Comparison of ENCODE assay signal across 19 cellular contexts in the genomic region with DNA sequence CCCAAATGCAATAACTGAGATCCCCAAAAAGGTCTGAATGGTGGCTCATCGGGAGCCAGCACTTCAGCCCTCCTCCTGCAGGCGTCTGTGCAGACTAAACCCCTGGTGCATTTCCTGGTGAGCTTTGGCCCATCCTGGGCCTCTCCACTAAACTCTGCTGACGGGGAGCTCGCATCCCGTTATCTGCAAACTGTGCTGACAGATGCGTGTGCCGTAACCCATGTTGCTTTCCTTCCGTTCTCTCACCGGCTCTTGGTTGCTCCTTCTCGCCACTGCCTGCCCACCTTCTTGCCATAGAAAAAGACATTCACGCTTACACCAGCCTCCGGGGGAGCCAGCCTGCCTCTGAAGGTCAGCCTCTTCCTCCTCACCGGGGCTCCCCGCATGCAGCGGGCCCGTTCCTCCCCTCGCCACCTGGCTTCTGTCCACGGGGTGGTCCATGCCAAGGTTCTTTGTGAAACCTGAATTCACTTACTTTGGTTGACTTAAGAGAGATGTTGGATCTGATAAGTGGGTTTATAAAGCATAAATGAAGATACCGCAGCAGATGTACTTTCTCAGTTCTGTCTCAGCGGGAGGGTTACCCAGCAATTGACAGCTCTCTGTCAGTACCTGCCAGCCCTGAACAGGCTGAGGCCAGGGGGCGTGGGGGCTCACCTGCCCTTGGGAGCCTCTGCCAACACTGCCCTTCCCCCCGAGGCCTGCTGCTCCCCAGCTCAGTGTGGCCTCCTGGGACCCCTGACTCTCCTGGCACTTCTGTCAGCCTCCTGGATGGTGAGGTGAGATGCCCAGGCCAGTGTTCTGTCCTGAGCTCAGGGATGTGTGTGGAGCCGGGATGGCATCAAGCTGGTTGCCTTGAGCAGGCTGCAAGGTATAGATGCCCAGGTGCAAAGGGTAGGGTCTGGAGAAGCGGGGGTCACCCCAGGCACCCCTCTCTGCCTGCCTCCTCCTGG. TPM values are rescaled to one million over a fixed set of nuclear protein-coding genes. Genes with fewer than 3 reads are reported as not detected.
A peak's percentile ranks its signal among the peaks of the same experiment; 100 is the strongest.
DNase-seq lines count a peak whose midpoint lies in the region; ATAC-seq and TF ChIP-seq lines count a peak whose summit lies in the region.
"Had no signal": no experiment of that assay in that cellular context is flagged by ENCODE, and none has a peak within 500 bp of the region (broad histone marks: within the 10 kb centered on the region; RNA-seq: fewer than 3 reads in every experiment).

No MANE protein-coding gene starts in this region.

- peaks cover 0 to 19% (median 6%) of the 10 kb centered on the region in 4 donors for H3K4me1 ChIP-seq in right lobe of liver
- H3K4me1 ChIP-seq: SJSA1 had no signal

- intact Hi-C loops in dorsolateral prefrontal cortex (cut with DNase I) (loop anchor here in 1 of 2 donors (5.0 kb wide), 1 partner anchor 118 kb away; the partner anchor contains the start of gene PPP1R13B), right lobe of liver (cut with DNase I) (no loop called here)

- peaks cover 0 to 38% (median 2%) of the 10 kb centered on the region in 4 donors for H3K36me3 ChIP-seq in right lobe of liver

- no peak for TF ChIP-seq POLR2A in right lobe of liver (IDR thresholded peaks at IDR 0.05)

- no peaks in the 10 kb centered on the region for H3K9me3 ChIP-seq in right lobe of liver
- H3K9me3 ChIP-seq: ascending aorta, SJSA1 had no signal

- no peak for TF ChIP-seq CTCF in dorsolateral prefrontal cortex (IDR thresholded peaks at IDR 0.05 in 54 of 56, conservative IDR thresholded peaks at IDR 0.05 in 2 of 56; ENCODE audit: low read depth in 1 of 56, partially characterized antibody in 56 of 56)
- no peak for TF ChIP-seq CTCF in right lobe of liver (IDR thresholded peaks at IDR 0.05)
- TF ChIP-seq CTCF in GM10266 (IDR thresholded peaks at IDR 0.05; ENCODE audit: control insufficient read depth, insufficient read depth, low read depth, missing control alignments), result no peak

- H3K4me1 Mint-ChIP-seq in stimulated activated naive CD8-positive, alpha-beta T cell treated with anti-CD3 and anti-CD28 coated beads, Interleukin-15, amount 100 ng/mL, for 72 hours, result no peaks in the 10 kb centered on the region
- H3K4me1 Mint-ChIP-seq: memory B cell; stimulated activated naive B cell treated with anti-CD40 and anti-IgM and Interleukin-4, amounts not matched to agents 10 μg/mL and 1 μg/mL and 100 μg/mL, for 72 hours had no signal

- ATAC-seq in stimulated activated naive CD8-positive, alpha-beta T cell treated with anti-CD3 and anti-CD28 coated beads, Interleukin-15, amount 100 ng/mL, for 72 hours, result peak; percentile 6
- no peak for ATAC-seq in stimulated activated naive CD8-positive, alpha-beta T cell treated with anti-CD3 and anti-CD28 coated beads, Interleukin-15, Interleukin-2, amounts not matched to agents 100 U/mL and 50 U/mL, for 24 hours
- peak in 2 of 4 donors; percentile 1 to 7 for ATAC-seq in right lobe of liver
- ATAC-seq: stimulated activated naive B cell treated with anti-CD40 and anti-IgM and Interleukin-4, amounts not matched to agents 10 μg/mL and 1 μg/mL and 100 μg/mL, for 72 hours had no signal

- no peak overlapping the region for H3K4me3 ChIP-seq in dorsolateral prefrontal cortex
- no peak overlapping the region for H3K4me3 ChIP-seq in right lobe of liver
- H3K4me3 ChIP-seq: ascending aorta, SJSA1 had no signal

- H3K9me3 Mint-ChIP-seq in stimulated activated naive CD8-positive, alpha-beta T cell treated with anti-CD3 and anti-CD28 coated beads, Interleukin-15, amount 100 ng/mL, for 72 hours, result no peaks in the 10 kb centered on the region
- H3K9me3 Mint-ChIP-seq: activated naive CD4-positive, alpha-beta T cell treated with anti-CD3 and anti-CD28 coated beads for 36 hours; CD4-positive, alpha-beta T cell; memory B cell; natural killer cell treated with Interleukin-12 subunit alpha and Interleukin-12 subunit beta and Interleukin-15 and Interleukin-18, amount 100 ng/mL, for 72 hours; stimulated activated naive B cell treated with anti-CD40 and anti-IgM and Interleukin-4, amounts not matched to agents 10 μg/mL and 1 μg/mL and 100 μg/mL, for 72 hours had no signal

- H3K27ac Mint-ChIP-seq in stimulated activated naive CD8-positive, alpha-beta T cell treated with anti-CD3 and anti-CD28 coated beads, Interleukin-15, amount 100 ng/mL, for 72 hours, result peak overlapping the region in 1 of 2 donors; percentile 66
- H3K27ac Mint-ChIP-seq: activated naive CD4-positive, alpha-beta T cell treated with anti-CD3 and anti-CD28 coated beads for 36 hours; CD4-positive, alpha-beta T cell; memory B cell; natural killer cell treated with Interleukin-12 subunit alpha and Interleukin-12 subunit beta and Interleukin-15 and Interleukin-18, amount 100 ng/mL, for 72 hours; stimulated activated naive B cell treated with anti-CD40 and anti-IgM and Interleukin-4, amounts not matched to agents 10 μg/mL and 1 μg/mL and 100 μg/mL, for 72 hours had no signal

- H3K27me3 ChIP-seq in dorsolateral prefrontal cortex, result no peaks in the 10 kb centered on the region
- H3K27me3 ChIP-seq in right lobe of liver, result no peaks in the 10 kb centered on the region
- H3K27me3 ChIP-seq: ascending aorta, SJSA1 had no signal

- H3K4me3 Mint-ChIP-seq in stimulated activated naive CD8-positive, alpha-beta T cell treated with anti-CD3 and anti-CD28 coated beads, Interleukin-15, amount 100 ng/mL, for 72 hours, result no peak overlapping the region
- H3K4me3 Mint-ChIP-seq: activated naive CD4-positive, alpha-beta T cell treated with anti-CD3 and anti-CD28 coated beads for 36 hours; CD4-positive, alpha-beta T cell; memory B cell; natural killer cell treated with Interleukin-12 subunit alpha and Interleukin-12 subunit beta and Interleukin-15 and Interleukin-18, amount 100 ng/mL, for 72 hours; stimulated activated naive B cell treated with anti-CD40 and anti-IgM and Interleukin-4, amounts not matched to agents 10 μg/mL and 1 μg/mL and 100 μg/mL, for 72 hours had no signal

- H3K27me3 Mint-ChIP-seq in stimulated activated naive CD8-positive, alpha-beta T cell treated with anti-CD3 and anti-CD28 coated beads, Interleukin-15, amount 100 ng/mL, for 72 hours, result no peaks in the 10 kb centered on the region
- H3K27me3 Mint-ChIP-seq: CD4-positive, alpha-beta T cell; memory B cell; natural killer cell treated with Interleukin-12 subunit alpha and Interleukin-12 subunit beta and Interleukin-15 and Interleukin-18, amount 100 ng/mL, for 72 hours; stimulated activated naive B cell treated with anti-CD40 and anti-IgM and Interleukin-4, amounts not matched to agents 10 μg/mL and 1 μg/mL and 100 μg/mL, for 72 hours had no signal

- whole genome bisulfite sequencing in right lobe of liver (ENCODE audit: insufficient coverage, low coverage, low lambda C conversion rate, missing lambda C conversion rate), result 82% methylated on average over 19 of the region's 24 CpGs

- H3K27ac ChIP-seq in dorsolateral prefrontal cortex (peak overlapping the region in 53 of 59 donors; percentile 2 to 99 (median 58)), right lobe of liver (peak overlapping the region in 2 of 3 donors; percentile 3 to 24)
- H3K27ac ChIP-seq: ascending aorta, epithelial cell of prostate, SJSA1 had no signal

- DNase-seq in stimulated activated naive CD8-positive, alpha-beta T cell treated with anti-CD3 and anti-CD28 coated beads, Interleukin-15, amount 100 ng/mL, for 72 hours, result no peak
- no peak for DNase-seq in stimulated activated naive CD8-positive, alpha-beta T cell treated with anti-CD3 and anti-CD28 coated beads, Interleukin-15, Interleukin-2, amounts not matched to agents 100 U/mL and 50 U/mL, for 24 hours
- DNase-seq in dorsolateral prefrontal cortex, result peak in 1 of 10 donors; percentile 40
- DNase-seq in right lobe of liver, result no peak
- DNase-seq in activated CD8-positive, alpha-beta memory T cell treated with anti-CD3 and anti-CD28 coated beads, Interleukin-2, amount 50 U/mL, for 4 hours, result no peak
- DNase-seq in GM03348 (ENCODE audit: low spot score), result no peak
- no peak for DNase-seq in GM10266 (ENCODE audit: extremely low spot score)
- DNase-seq in activated CD4-positive, alpha-beta T cell treated with anti-CD3 and anti-CD28 coated beads for 48 hours, result no peak
- DNase-seq: activated naive CD4-positive, alpha-beta T cell treated with anti-CD3 and anti-CD28 coated beads for 36 hours; CD4-positive, alpha-beta T cell; NCI-H187 treated with DMSO at 0.1 percent for 48 hours; stimulated activated CD4-positive, alpha-beta T cell treated with anti-CD3 and anti-CD28 coated beads, Interleukin-12 subunit alpha, Interleukin-12 subunit beta, amount 100 ng/mL, for 4 hours; stimulated activated naive B cell treated with anti-CD40 and anti-IgM and Interleukin-4, amounts not matched to agents 10 μg/mL and 1 μg/mL and 100 μg/mL, for 72 hours; T1000 had no signal

RNA-seq across cellular contexts. Expression of gene ZFYVE21, which starts 14.2 kb away (rescaled TPM):
- 100 to 1,000 TPM in 87 of 120 experiments, 10 to 100 TPM in 33; 71.0 to 188 (median 111) TPM for total RNA-seq in dorsolateral prefrontal cortex
- 10 to 100 TPM; 20.9 to 35.2 (median 27.6) TPM for total RNA-seq in right lobe of liver

RNA-seq across cellular contexts. Expression of gene XRCC3, which starts 14.5 kb away (rescaled TPM):
- total RNA-seq in dorsolateral prefrontal cortex (10 to 100 TPM in 58 of 120 experiments, 1 to 10 TPM in 62; 4.7 to 19.1 (median 9.9) TPM), right lobe of liver (1 to 10 TPM in 5 of 6 experiments, under 1 TPM in 1; 0.88 to 6.3 (median 1.8) TPM)
